In the genomic region with DNA sequence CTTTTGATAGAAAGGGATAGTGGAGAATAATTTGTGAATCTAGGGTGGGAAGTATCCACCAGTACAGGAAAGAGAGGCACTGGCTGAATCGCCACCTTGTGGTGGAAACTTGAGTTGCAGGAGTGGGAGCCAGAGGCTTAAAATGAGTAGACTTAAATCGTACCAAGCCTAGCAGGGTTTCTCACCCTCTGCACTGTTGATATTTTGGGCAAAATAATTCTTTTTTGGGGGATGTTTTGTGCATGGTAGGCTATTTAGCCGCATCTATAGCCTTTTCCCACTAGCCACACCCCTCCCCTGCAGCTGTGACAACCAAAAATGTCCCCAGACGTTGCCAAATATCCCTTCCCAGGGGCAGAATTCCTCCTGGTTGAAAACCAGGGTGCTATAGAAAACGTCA, we compare ENCODE assay signal across 8 cellular contexts.
A peak's percentile ranks its signal among the peaks of the same experiment; 100 is the strongest.
DNase-seq lines count a peak whose midpoint lies in the region; ATAC-seq, FAIRE-seq and TF ChIP-seq lines count a peak whose summit lies in the region.

No MANE protein-coding gene starts in this region.

- no peaks in the 10 kb centered on the region for H3K36me3 ChIP-seq in A673 (ENCODE audit: insufficient read depth, low read length, poor library complexity, severe bottlenecking)
- H3K36me3 ChIP-seq in left ventricle myocardium inferior = no peaks in the 10 kb centered on the region

- DNase-seq in A673 (ENCODE audit: low spot score) (peak; percentile 78), GM18507 (ENCODE audit: extremely low spot score, insufficient read length, low read depth) (peak; percentile 59), NCI-H1048 (lab: John Stamatoyannopoulos, UW) (peak; percentile 36), T-helper 1 cell (peak; percentile 50 to 74 (median 58)), amniotic epithelial cell (ENCODE audit: low read depth) (peak; percentile 63), left ventricle myocardium inferior (peak; percentile 74), retina (peak; percentile 75)

- H3K27me3 ChIP-seq in A673 (replicated peaks; ENCODE audit: insufficient read depth, low read depth, low read length, poor library complexity) = peaks cover 22% of the 10 kb centered on the region
- peaks cover 83% of the 10 kb centered on the region for H3K27me3 ChIP-seq in left ventricle myocardium inferior (ENCODE audit: low read depth)

- POLR2A ChIA-PET in A673 (lab: Charles Lee; ENCODE audit: low non-redundant PET) = no interaction called here

- H3K4me3 ChIP-seq in A673 (ENCODE audit: low read depth, low read length, poor library complexity, severe bottlenecking) (no peak overlapping the region), left ventricle myocardium inferior (no peak overlapping the region)

- CTCF ChIA-PET in A673 (lab: Charles Lee) = interaction anchor here (0.6 to 1.7 kb wide), 3 partner anchors 10 to 32 kb away, joined by 3 read pairs; no protein-coding TSS in a partner anchor

- FAIRE-seq in GM18507 (lab: Jason Lieb, UNC) = peak; percentile 86

- H3K9me3 ChIP-seq in A673 (ENCODE audit: low read depth, low read length, poor library complexity, severe bottlenecking) = no peaks in the 10 kb centered on the region
- H3K9me3 ChIP-seq in left ventricle myocardium inferior (replicated peaks) = peaks cover 10% of the 10 kb centered on the region

- no peak for ATAC-seq in GM21717 (IDR thresholded peaks at IDR 0.05; ENCODE audit: unreplicated experiment)

- no peak overlapping the region for H3K27ac ChIP-seq in A673 (ENCODE audit: low read depth, low read length, poor library complexity, severe bottlenecking)
- no peak overlapping the region for H3K27ac ChIP-seq in left ventricle myocardium inferior (replicated peaks)

- peak; percentile 87 for TF ChIP-seq CTCF in A673 (conservative IDR thresholded peaks at IDR 0.05; ENCODE audit: low read depth, low read length)
- peak; percentile 96 for TF ChIP-seq CTCF in left ventricle myocardium inferior (IDR thresholded peaks at IDR 0.05; ENCODE audit: borderline replicate concordance)

- BruUV-seq in A673 (replicated peaks; lab: Mats Ljungman, UMichigan) = no TSS peak

- H3K4me1 ChIP-seq in A673 (ENCODE audit: insufficient read depth, low read length, poor library complexity, severe bottlenecking) (no peaks in the 10 kb centered on the region), left ventricle myocardium inferior (no peaks in the 10 kb centered on the region)

- intact Hi-C loops in A673 (cut with micrococcal nuclease; ENCODE audit: unreplicated experiment) = loop anchor here (1.0 kb wide), 1 partner anchor 31 kb away; no protein-coding TSS in a partner anchor
- intact Hi-C loops in left ventricle myocardium inferior (cut with micrococcal nuclease) = no loop called here
